In the genomic region with DNA sequence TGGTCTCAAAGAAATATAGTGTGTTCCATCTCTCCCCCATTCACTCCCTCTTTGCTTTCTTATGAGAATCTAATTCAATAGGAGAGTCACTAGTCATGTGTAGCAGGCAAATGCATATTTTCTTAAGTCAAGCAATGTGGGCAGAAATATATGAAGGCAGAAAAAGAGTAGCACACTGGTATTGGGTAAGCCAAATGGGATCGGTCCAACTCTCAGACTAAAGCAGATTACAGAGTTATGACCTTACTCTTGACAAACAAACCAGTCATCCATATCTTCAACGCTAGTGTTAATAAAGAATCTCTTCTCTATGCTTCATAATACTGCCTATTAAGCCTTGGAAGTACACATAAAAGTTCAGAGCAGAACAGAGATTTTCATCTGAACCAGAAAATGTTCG, we compare ENCODE assay signal across 16 cellular contexts.
DNase-seq lines count a peak whose midpoint lies in the region; ATAC-seq and TF ChIP-seq lines count a peak whose summit lies in the region.
"Had no signal": no experiment of that assay in that cellular context is flagged by ENCODE, and none has a peak within 500 bp of the region (broad histone marks: within the 10 kb centered on the region; RNA-seq: fewer than 3 reads in every experiment).

No MANE protein-coding gene starts in this region.

- H3F3A ChIP-seq in PC-9 (ENCODE audit: insufficient read depth, low read depth), result peaks cover under 1% of the 10 kb centered on the region; the same call in 1 of the 2 replicates

- peaks cover 48 to 52% of the 10 kb centered on the region in 2 experiments for H3K4me1 ChIP-seq in neutrophil (ENCODE audit: control insufficient read depth in 1 of 2, insufficient read depth in 1 of 2, low read depth in 1 of 2, low read length in 1 of 2)
- H3K4me1 ChIP-seq in PC-9 (replicated peaks; ENCODE audit: insufficient read depth), result peaks cover 13% of the 10 kb centered on the region
- H3K4me1 ChIP-seq: prostate gland had no signal

- POLR2A ChIA-PET in PC-9 (lab: Charles Lee; ENCODE audit: unreplicated experiment), result no interaction called here

- TF ChIP-seq CTCF in AG09319 (IDR thresholded peaks at IDR 0.05; ENCODE audit: low read depth, low read length) (no peak), neutrophil (IDR thresholded peaks at IDR 0.05) (no peak), PC-9 (conservative IDR thresholded peaks at IDR 0.05) (no peak)

- ATAC-seq in esophagus mucosa, result peak; percentile 30
- ATAC-seq in HG03135 (IDR thresholded peaks at IDR 0.05; ENCODE audit: unreplicated experiment), result no peak
- ATAC-seq: K562 had no signal

- CTCF ChIA-PET in PC-9 (lab: Charles Lee), result no interaction called here

- no peak overlapping the region for H2AFZ ChIP-seq in PC-9

- no peaks in the 10 kb centered on the region for H4K20me1 ChIP-seq in PC-9 (ENCODE audit: insufficient read depth)

- no peak overlapping the region for H3K4me2 ChIP-seq in PC-9

- H3K9me3 ChIP-seq in neutrophil (no peaks in the 10 kb centered on the region), PC-9 (ENCODE audit: insufficient read depth, low read depth) (no peaks in the 10 kb centered on the region)
- H3K9me3 ChIP-seq: left ventricle myocardium inferior, prostate gland had no signal

- H3K36me3 ChIP-seq in neutrophil (no peaks in the 10 kb centered on the region), PC-9 (ENCODE audit: low read depth) (no peaks in the 10 kb centered on the region), H7 (replicated peaks; ENCODE audit: control insufficient read depth, insufficient read depth, low read length) (no peaks in the 10 kb centered on the region; the same call in 1 of the 2 replicates)
- H3K36me3 ChIP-seq: left ventricle myocardium inferior, prostate gland had no signal

- H3K9me2 ChIP-seq in PC-9 (ENCODE audit: insufficient read depth), result no peaks in the 10 kb centered on the region

- H3K4me3 ChIP-seq in neutrophil (ENCODE audit: low read depth in 1 of 2, low read length in 1 of 2), result no peak overlapping the region
- H3K4me3 ChIP-seq in PC-9, result no peak overlapping the region
- H3K4me3 ChIP-seq in H7 (ENCODE audit: insufficient read depth, low read depth, low read length), result no peak overlapping the region
- H3K4me3 ChIP-seq: K562, left ventricle myocardium inferior, prostate gland had no signal

- H3K27ac ChIP-seq in neutrophil, result peak overlapping the region; percentile 4
- H3K27ac ChIP-seq in PC-9, result no peak overlapping the region
- H3K27ac ChIP-seq: left ventricle myocardium inferior, prostate gland had no signal

- H3K27me3 ChIP-seq in neutrophil (no peaks in the 10 kb centered on the region), PC-9 (ENCODE audit: insufficient read depth, low read depth) (no peaks in the 10 kb centered on the region), H7 (ENCODE audit: control insufficient read depth, insufficient read depth, low read length) (no peaks in the 10 kb centered on the region)

- DNase-seq in AG09319 (ENCODE audit: extremely low read depth, low read depth), result peak; percentile 14
- DNase-seq in NCI-H526 (lab: John Stamatoyannopoulos, UW), result peak; percentile 10 to 41
- no peak for DNase-seq in PC-9
- no peak for DNase-seq in H7
- DNase-seq in cortex of kidney (lab: John Stamatoyannopoulos, UW), result no peak
- DNase-seq: activated gamma-delta T cell, aorta, left ventricle myocardium inferior, NCI-H1105 treated with DMSO at 0.1 percent for 48 hours, NCI-H2227 treated with DMSO at 0.1 percent for 48 hours, T-helper 9 cell had no signal

- no TSS peak for BruUV-seq in PC-9 (replicated peaks; lab: Mats Ljungman, UMichigan)

- intact Hi-C loops in PC-9 (cut with micrococcal nuclease; ENCODE audit: unreplicated experiment), result no loop called here

- H3K79me2 ChIP-seq in PC-9 (ENCODE audit: low read depth), result no peaks in the 10 kb centered on the region

Comparison
In these comparisons a context has a peak if more than half of its experiments do, and no peak if none do; other contexts are left out.
1. DNase-seq: peak in AG09319 (single experiment) and NCI-H526 (2 of 2); none in PC-9 (0 of 2), H7 (single experiment) and cortex of kidney (single experiment).